25 cellular contexts compared by ENCODE assay signal in the genomic region with DNA sequence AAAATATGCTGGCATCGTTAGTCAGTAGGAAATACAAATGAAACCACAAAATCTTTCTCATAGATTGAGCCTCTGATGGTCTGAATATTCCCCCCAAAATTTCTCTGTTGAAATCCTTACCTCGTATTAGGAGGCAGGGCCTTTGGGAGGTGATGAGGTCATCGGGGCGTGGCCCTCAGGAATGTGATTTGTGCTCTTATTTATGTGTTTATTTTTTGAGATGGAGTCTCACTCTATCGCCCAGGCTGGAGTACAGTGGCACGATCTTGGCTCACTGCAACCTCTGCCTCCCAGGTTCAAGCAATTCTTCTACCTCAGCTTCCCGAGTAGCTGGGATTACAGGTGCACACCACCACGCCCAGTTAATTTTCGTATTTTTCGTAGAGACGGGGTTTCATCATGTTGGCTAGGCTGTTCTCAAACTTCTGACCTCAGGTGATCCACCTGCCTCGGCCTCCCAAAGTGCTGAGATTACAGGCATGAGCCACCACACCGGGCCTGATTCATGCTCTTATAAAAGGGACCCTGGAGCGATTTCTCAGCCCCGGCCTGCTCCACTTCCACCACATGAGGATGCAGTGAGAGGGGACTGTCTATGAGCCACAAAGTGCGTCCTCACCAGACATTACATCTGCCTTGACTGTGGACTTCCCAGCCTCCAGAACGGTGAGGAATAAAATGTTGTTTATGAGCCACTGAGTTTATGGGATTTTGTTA. TPM values are rescaled to one million over a fixed set of nuclear protein-coding genes. Genes with fewer than 3 reads are reported as not detected.
A peak's percentile ranks its signal among the peaks of the same experiment; 100 is the strongest.
DNase-seq lines count a peak whose midpoint lies in the region; ATAC-seq and TF ChIP-seq lines count a peak whose summit lies in the region.
"Had no signal": no experiment of that assay in that cellular context is flagged by ENCODE, and none has a peak within 500 bp of the region (broad histone marks: within the 10 kb centered on the region; RNA-seq: fewer than 3 reads in every experiment).

No MANE protein-coding gene starts in this region.

- intact Hi-C loops in Calu3 (cut with micrococcal nuclease; ENCODE audit: unreplicated experiment) (no loop called here), natural killer cell (cut with micrococcal nuclease) (no loop called here), adrenal gland (cut with DNase I) (no loop called here)

- H3K4me1 Mint-ChIP-seq in Calu3 (ENCODE audit: low read depth, unreplicated experiment) (peaks cover 24% of the 10 kb centered on the region), chondrocyte (ENCODE audit: low read depth) (no peaks in the 10 kb centered on the region), progenitor cell of endocrine pancreas (ENCODE audit: low read depth) (peaks cover 2% of the 10 kb centered on the region), natural killer cell (no peaks in the 10 kb centered on the region)
- H3K4me1 Mint-ChIP-seq: CD4-positive, alpha-beta memory T cell had no signal

- H3K27me3 ChIP-seq in adrenal gland, result no peaks in the 10 kb centered on the region
- H3K27me3 ChIP-seq: BLaER1 treated with 17β-estradiol and CSF1 and Interleukin-3, amounts not matched to agents 10 nM and 100 nM had no signal

- H3K27ac ChIP-seq in HEK293 (ENCODE audit: extremely low read depth, low read depth, low read length) (no peak overlapping the region), adrenal gland (no peak overlapping the region)
- H3K27ac ChIP-seq: BLaER1 treated with 17β-estradiol and CSF1 and Interleukin-3, amounts not matched to agents 10 nM and 100 nM had no signal

- H3K27ac Mint-ChIP-seq in Calu3 (ENCODE audit: unreplicated experiment), result no peak overlapping the region
- no peak overlapping the region for H3K27ac Mint-ChIP-seq in chondrocyte (ENCODE audit: unreplicated experiment)
- peak overlapping the region; percentile 67 for H3K27ac Mint-ChIP-seq in progenitor cell of endocrine pancreas
- H3K27ac Mint-ChIP-seq in natural killer cell, result no peak overlapping the region
- H3K27ac Mint-ChIP-seq: IgD-negative memory B cell had no signal

- no peak for TF ChIP-seq CTCF in Calu3 (IDR thresholded peaks at IDR 0.05; ENCODE audit: unreplicated experiment)
- TF ChIP-seq CTCF in HEK293 (tag by site-specific recombination; IDR thresholded peaks at IDR 0.05), result no peak
- TF ChIP-seq CTCF in chondrocyte (IDR thresholded peaks at IDR 0.05), result no peak
- TF ChIP-seq CTCF in progenitor cell of endocrine pancreas (IDR thresholded peaks at IDR 0.05; ENCODE audit: unreplicated experiment), result no peak
- TF ChIP-seq CTCF in natural killer cell (IDR thresholded peaks at IDR 0.05), result no peak
- no peak for TF ChIP-seq CTCF in adrenal gland (IDR thresholded peaks at IDR 0.05)

- H3K36me3 ChIP-seq in HEK293 (ENCODE audit: control insufficient read depth in 2 of 2, insufficient read depth in 1 of 2, low read length in 2 of 2), result no peaks in the 10 kb centered on the region
- no peaks in the 10 kb centered on the region for H3K36me3 ChIP-seq in adrenal gland (replicated peaks in 1 of 2)
- H3K36me3 ChIP-seq: BLaER1 treated with 17β-estradiol and CSF1 and Interleukin-3, amounts not matched to agents 10 nM and 100 nM had no signal

- TF ChIP-seq POLR2A in adrenal gland (IDR thresholded peaks at IDR 0.05), result no peak

- BruUV-seq in Calu3 (replicated peaks; lab: Mats Ljungman, UMichigan), result no TSS peak

- CTCF ChIA-PET in Calu3 (lab: Charles Lee) (no interaction called here), HEK293 (lab: Yijun Ruan, JAX) (no interaction called here)

- DNase-seq in Calu3, result peak; percentile 32
- peak; percentile 6 for DNase-seq in chondrocyte (ENCODE audit: low spot score)
- DNase-seq in progenitor cell of endocrine pancreas (ENCODE audit: low spot score, unreplicated experiment), result no peak
- no peak for DNase-seq in amniotic stem cell (lab: John Stamatoyannopoulos, UW)
- DNase-seq in natural killer cell, result no peak
- no peak for DNase-seq in adrenal gland
- DNase-seq: Caco-2; CD4-positive, alpha-beta memory T cell; DND-41; GOT3; HCEC 1CT; Karpas-422; NCI-H1417 treated with DMSO at 0.1 percent for 48 hours; NCI-H187 treated with DMSO at 0.1 percent for 48 hours; NCI-H2107; NCI-H446 treated with DMSO at 0.1 percent for 48 hours; NCI-H526 treated with DMSO at 0.1 percent for 48 hours; OCI-M1; SHP77 treated with DMSO at 0.1 percent for 48 hours; SK-N-SH had no signal

- H3K4me3 ChIP-seq in HEK293 (ENCODE audit: low read depth, low read length) (no peak overlapping the region), adrenal gland (no peak overlapping the region)
- H3K4me3 ChIP-seq: BLaER1 treated with 17β-estradiol and CSF1 and Interleukin-3, amounts not matched to agents 10 nM and 100 nM had no signal

- H3K4me1 ChIP-seq in HEK293 (ENCODE audit: control insufficient read depth, insufficient read depth, low read length) (no peaks in the 10 kb centered on the region), adrenal gland (replicated peaks in 1 of 2) (no peaks in the 10 kb centered on the region)

- ATAC-seq in natural killer cell, result no peak

- H3K27me3 Mint-ChIP-seq in Calu3 (ENCODE audit: unreplicated experiment), result no peaks in the 10 kb centered on the region
- no peaks in the 10 kb centered on the region for H3K27me3 Mint-ChIP-seq in chondrocyte (ENCODE audit: low read depth)
- H3K27me3 Mint-ChIP-seq in progenitor cell of endocrine pancreas, result no peaks in the 10 kb centered on the region
- no peaks in the 10 kb centered on the region for H3K27me3 Mint-ChIP-seq in natural killer cell (ENCODE audit: low read depth in 2 of 2)

- H3K9me3 Mint-ChIP-seq in Calu3 (ENCODE audit: low read depth, unreplicated experiment) (no peaks in the 10 kb centered on the region), chondrocyte (ENCODE audit: low read depth) (no peaks in the 10 kb centered on the region), progenitor cell of endocrine pancreas (ENCODE audit: low read depth) (no peaks in the 10 kb centered on the region), natural killer cell (no peaks in the 10 kb centered on the region)
- H3K9me3 Mint-ChIP-seq: CD4-positive, alpha-beta memory T cell; IgD-negative memory B cell had no signal

- H3K4me3 Mint-ChIP-seq in Calu3 (ENCODE audit: low read depth, unreplicated experiment), result no peak overlapping the region
- H3K4me3 Mint-ChIP-seq in chondrocyte (ENCODE audit: unreplicated experiment), result no peak overlapping the region
- H3K4me3 Mint-ChIP-seq in progenitor cell of endocrine pancreas (ENCODE audit: low read depth), result no peak overlapping the region
- no peak overlapping the region for H3K4me3 Mint-ChIP-seq in natural killer cell

- H3K9me3 ChIP-seq in HEK293 (ENCODE audit: control insufficient read depth, insufficient read depth, low read depth, low read length) (no peaks in the 10 kb centered on the region), adrenal gland (replicated peaks in 1 of 3) (no peaks in the 10 kb centered on the region)
- H3K9me3 ChIP-seq: BLaER1 treated with 17β-estradiol and CSF1 and Interleukin-3, amounts not matched to agents 10 nM and 100 nM; Caco-2; SK-N-SH had no signal

- peaks cover 4% of the 10 kb centered on the region for H3K36me3 Mint-ChIP-seq in Calu3 (ENCODE audit: insufficient read depth, unreplicated experiment)
- no peaks in the 10 kb centered on the region for H3K36me3 Mint-ChIP-seq in chondrocyte (ENCODE audit: low read depth)
- H3K36me3 Mint-ChIP-seq in progenitor cell of endocrine pancreas (ENCODE audit: insufficient read depth), result no peaks in the 10 kb centered on the region
- no peaks in the 10 kb centered on the region for H3K36me3 Mint-ChIP-seq in natural killer cell
- H3K36me3 Mint-ChIP-seq: CD4-positive, alpha-beta memory T cell had no signal

- POLR2A ChIA-PET in HEK293 (lab: Yijun Ruan, JAX), result no interaction called here

- WGBS in adrenal gland, 4 donors, result 86 to 90% (median 90%) methylated on average over 17 of the region's 17 CpGs

TF ChIP-seq in HEK293, 187 proteins besides CTCF, POLR2A, EP300 and RAD21 (continues in another document):
- TF ChIP-seq, protein P1, sequence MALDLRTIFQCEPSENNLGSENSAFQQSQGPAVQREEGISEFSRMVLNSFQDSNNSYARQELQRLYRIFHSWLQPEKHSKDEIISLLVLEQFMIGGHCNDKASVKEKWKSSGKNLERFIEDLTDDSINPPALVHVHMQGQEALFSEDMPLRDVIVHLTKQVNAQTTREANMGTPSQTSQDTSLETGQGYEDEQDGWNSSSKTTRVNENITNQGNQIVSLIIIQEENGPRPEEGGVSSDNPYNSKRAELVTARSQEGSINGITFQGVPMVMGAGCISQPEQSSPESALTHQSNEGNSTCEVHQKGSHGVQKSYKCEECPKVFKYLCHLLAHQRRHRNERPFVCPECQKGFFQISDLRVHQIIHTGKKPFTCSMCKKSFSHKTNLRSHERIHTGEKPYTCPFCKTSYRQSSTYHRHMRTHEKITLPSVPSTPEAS (tag by site-specific recombination; IDR thresholded peaks at IDR 0.05), result no peak
- TF ChIP-seq BCL11B (tag by site-specific recombination; IDR thresholded peaks at IDR 0.05; ENCODE audit: low read depth) (no peak), ZNF121 (tag by site-specific recombination; IDR thresholded peaks at IDR 0.05) (no peak), ZBTB21 (tag by site-specific recombination; IDR thresholded peaks at IDR 0.05) (no peak), KLF10 (tag by site-specific recombination; IDR thresholded peaks at IDR 0.05) (0 out of 2 replicates have a peak, but pooled peaks have one; percentile 17), OSR2 (tag by site-specific recombination; IDR thresholded peaks at IDR 0.05) (no peak), ZNF274 (IDR thresholded peaks at IDR 0.05; ENCODE audit: low read length) (no peak), ZNF274 (tag by site-specific recombination; IDR thresholded peaks at IDR 0.05; ENCODE audit: borderline replicate concordance) (no peak), KLF9 (tag by site-specific recombination; IDR thresholded peaks at IDR 0.05; ENCODE audit: low read depth) (peak; percentile 39; the same call in 1 of the 2 replicates)
- TF ChIP-seq, protein P2, sequence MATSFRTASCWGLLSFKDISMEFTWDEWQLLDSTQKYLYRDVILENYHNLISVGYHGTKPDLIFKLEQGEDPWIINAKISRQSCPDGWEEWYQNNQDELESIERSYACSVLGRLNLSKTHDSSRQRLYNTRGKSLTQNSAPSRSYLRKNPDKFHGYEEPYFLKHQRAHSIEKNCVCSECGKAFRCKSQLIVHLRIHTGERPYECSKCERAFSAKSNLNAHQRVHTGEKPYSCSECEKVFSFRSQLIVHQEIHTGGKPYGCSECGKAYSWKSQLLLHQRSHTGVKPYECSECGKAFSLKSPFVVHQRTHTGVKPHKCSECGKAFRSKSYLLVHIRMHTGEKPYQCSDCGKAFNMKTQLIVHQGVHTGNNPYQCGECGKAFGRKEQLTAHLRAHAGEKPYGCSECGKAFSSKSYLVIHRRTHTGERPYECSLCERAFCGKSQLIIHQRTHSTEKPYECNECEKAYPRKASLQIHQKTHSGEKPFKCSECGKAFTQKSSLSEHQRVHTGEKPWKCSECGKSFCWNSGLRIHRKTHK (tag by site-specific recombination; IDR thresholded peaks at IDR 0.05), result no peak

RNA-seq across cellular contexts. Expression of a gene that starts 53.1 kb away (rescaled TPM):
- 0.19 and 0.61 TPM in 2 replicates for total RNA-seq in Calu3 (2022)
- total RNA-seq in chondrocyte, result 0.26 to 0.42 TPM (median 0.34 TPM) in 3 replicates
- total RNA-seq in progenitor cell of endocrine pancreas, result 0.16 TPM in 1 of 2 replicates, not detected in the other
- under 1 TPM; 0.16 to 0.25 (median 0.24) TPM for total RNA-seq in natural killer cell
- total RNA-seq in adrenal gland, result 1 to 10 TPM in 1 of 8 donors, under 1 TPM in 2, not detected in 5; 0.03 to 1.8 (median 0.03) TPM
- under 1 TPM; 0.08 to 0.74 (median 0.37) TPM for polyA plus RNA-seq in adrenal gland
- total RNA-seq: G401, MCF 10A had no signal
- polyA plus RNA-seq: SK-N-SH had no signal

Comparison
In these comparisons a context has a peak if more than half of its experiments do, and no peak if none do; other contexts are left out.
1. DNase-seq: peak in Calu3 (single experiment) and chondrocyte (single experiment); none in progenitor cell of endocrine pancreas (single experiment), amniotic stem cell (single experiment), natural killer cell (single experiment) and adrenal gland (0 of 7).